ENCODE assay signal across 8 cellular contexts in genomic region chr2:210072922-210073509, GRCh38.
A peak's percentile ranks its signal among the peaks of the same experiment; 100 is the strongest.
DNase-seq lines count a peak whose midpoint lies in the region; ATAC-seq and TF ChIP-seq lines count a peak whose summit lies in the region.

No MANE protein-coding gene starts in this region.

- peak; percentile 75 for TF ChIP-seq CTCF in foreskin keratinocyte (conservative IDR thresholded peaks at IDR 0.05)

- H3K27me3 ChIP-seq in foreskin keratinocyte: no peaks in the 10 kb centered on the region

- in situ Hi-C loops in SK-MEL-5 (cut with HindIII; ENCODE audit: low pct_unique_long_range_greater_than_20kb, low sequenced_read_pairs): no loop called here

- H3K27ac ChIP-seq in foreskin keratinocyte: no peak overlapping the region

- peaks cover 2% of the 10 kb centered on the region for H3K4me1 ChIP-seq in foreskin keratinocyte

- DNase-seq in EH (ENCODE audit: low read depth) (peak; percentile 57), SK-MEL-5 (ENCODE audit: low read depth, low spot score) (peak; percentile 70), foreskin keratinocyte (peak; percentile 10 to 48), superior temporal gyrus (ENCODE audit: extremely low spot score) (peak; percentile 58), HK-2 (ENCODE audit: unreplicated experiment) (no peak)
- no peak for DNase-seq in activated naive CD4-positive, alpha-beta T cell treated with anti-CD3 and anti-CD28 coated beads, Interleukin-2, amount 50 U/mL, for 16 hours

- peak; percentile 75 for ATAC-seq in GM19467 (IDR thresholded peaks at IDR 0.05; ENCODE audit: unreplicated experiment)
- ATAC-seq in HG03469 (IDR thresholded peaks at IDR 0.05; ENCODE audit: unreplicated experiment): peak; percentile 78
- peak; percentile 82 for ATAC-seq in foreskin keratinocyte

Comparison
In these comparisons a context has a peak if more than half of its experiments do, and no peak if none do; other contexts are left out.
1. DNase-seq: peak in EH (single experiment), SK-MEL-5 (single experiment), foreskin keratinocyte (2 of 2) and superior temporal gyrus (single experiment); none in activated naive CD4-positive, alpha-beta T cell treated with anti-CD3 and anti-CD28 coated beads, Interleukin-2, amount 50 U/mL, for 16 hours (single experiment) and HK-2 (single experiment).
2. Peak in every context shown above with its lines, with median percentiles within 50 percentile points of each other: ATAC-seq.